Comparison of ENCODE assay signal across 1 cellular context in genomic region chr14:69711065-69711464, GRCh38.
TF ChIP-seq lines count a peak whose summit lies in the region.

No MANE protein-coding gene starts in this region.

TF ChIP-seq in HepG2, 621 proteins besides CTCF, POLR2A, EP300 and RAD21 (continued from another document):
- TF ChIP-seq HNF1B (CRISPR knock-in tag; IDR thresholded peaks at IDR 0.05) (no peak), SP2 (CRISPR knock-in tag; IDR thresholded peaks at IDR 0.05) (no peak), NFE2L2 (IDR thresholded peaks at IDR 0.05; ENCODE audit: low read length) (no peak), ZBTB7B (CRISPR knock-in tag; IDR thresholded peaks at IDR 0.05) (no peak), ZBTB1 (CRISPR knock-in tag; IDR thresholded peaks at IDR 0.05; ENCODE audit: borderline replicate concordance) (no peak), ZNF274 (CRISPR knock-in tag; IDR thresholded peaks at IDR 0.05) (no peak), ZNF225 (CRISPR knock-in tag; IDR thresholded peaks at IDR 0.05) (no peak), ZNF777 (CRISPR knock-in tag; IDR thresholded peaks at IDR 0.05) (no peak), PCBP1 (IDR thresholded peaks at IDR 0.05; ENCODE audit: borderline replicate concordance, low read depth, low read length) (no peak), PHF8 (CRISPR knock-in tag; IDR thresholded peaks at IDR 0.05) (no peak), MTF2 (CRISPR knock-in tag; IDR thresholded peaks at IDR 0.05; ENCODE audit: borderline replicate concordance) (no peak)
